ENCODE assay signal across 23 cellular contexts in genomic region chr22:19518568-19519030, GRCh38. TPM values are rescaled to one million over a fixed set of nuclear protein-coding genes. Genes with fewer than 3 reads are reported as not detected.
DNase-seq lines count a peak whose midpoint lies in the region; ATAC-seq and TF ChIP-seq lines count a peak whose summit lies in the region.
"Had no signal": no experiment of that assay in that cellular context is flagged by ENCODE, and none has a peak within 500 bp of the region (broad histone marks: within the 10 kb centered on the region; RNA-seq: fewer than 3 reads in every experiment).

No MANE protein-coding gene starts in this region.

- no peaks in the 10 kb centered on the region for H4K20me1 ChIP-seq in Karpas-422 (ENCODE audit: insufficient read depth, low read depth, low read length)

- no peaks in the 10 kb centered on the region for H3K79me2 ChIP-seq in Karpas-422 (ENCODE audit: low read length)

- no peak overlapping the region for H3K14ac ChIP-seq in neuronal stem cell (ENCODE audit: low read length)

- H3K9me3 ChIP-seq in neuronal stem cell (replicated peaks in 1 of 2; ENCODE audit: control insufficient read depth in 2 of 2, insufficient read depth in 1 of 2, low read depth in 1 of 2, low read length in 2 of 2) (peaks cover 0 to 3% of the 10 kb centered on the region in 2 donors), Karpas-422 (ENCODE audit: low read length) (no peaks in the 10 kb centered on the region)
- H3K9me3 ChIP-seq: BLaER1, Caco-2 had no signal

- no peak overlapping the region for H3K4me2 ChIP-seq in neuronal stem cell (ENCODE audit: insufficient read depth, low read length, poor library complexity, severe bottlenecking)
- H3K4me2 ChIP-seq in Karpas-422 (ENCODE audit: low read depth, low read length, poor library complexity, severe bottlenecking), result no peak overlapping the region
- H3K4me2 ChIP-seq: BLaER1, GM23338 had no signal

- no peak overlapping the region for H2AFZ ChIP-seq in neuronal stem cell (ENCODE audit: low read length)
- no peak overlapping the region for H2AFZ ChIP-seq in Karpas-422 (ENCODE audit: low read length)
- H2AFZ ChIP-seq: GM23338 had no signal

- no peak overlapping the region for H2AK5ac ChIP-seq in neuronal stem cell (ENCODE audit: low read depth, low read length)

- no peak overlapping the region for H2BK15ac ChIP-seq in neuronal stem cell (ENCODE audit: low read length)

- H3K4ac ChIP-seq in neuronal stem cell (ENCODE audit: low read length), result no peak overlapping the region

- H2BK12ac ChIP-seq in neuronal stem cell (ENCODE audit: low read length), result no peak overlapping the region

- no peak overlapping the region for H2BK5ac ChIP-seq in neuronal stem cell (ENCODE audit: low read length)

- TF ChIP-seq CTCF in VCaP (conservative IDR thresholded peaks at IDR 0.05), result no peak
- no peak for TF ChIP-seq CTCF in coronary artery (IDR thresholded peaks at IDR 0.05)

- peaks cover 0 to 16% (median 7%) of the 10 kb centered on the region in 3 experiments for H3K27me3 ChIP-seq in neuronal stem cell (ENCODE audit: control insufficient read depth in 3 of 3, insufficient read depth in 3 of 3, low read depth in 1 of 3, low read length in 3 of 3)
- H3K27me3 ChIP-seq in Karpas-422 (ENCODE audit: low read length), result no peaks in the 10 kb centered on the region

- peak overlapping the region; percentile 69 for H3K23ac ChIP-seq in neuronal stem cell (ENCODE audit: low read depth, low read length, poor library complexity)

- H3K4me3 ChIP-seq in neuronal stem cell (ENCODE audit: low read length in 2 of 2) (no peak overlapping the region), Karpas-422 (ENCODE audit: low read length) (no peak overlapping the region), coronary artery (no peak overlapping the region)
- H3K4me3 ChIP-seq: BLaER1, GM23338 had no signal

- H3K9ac ChIP-seq in neuronal stem cell (ENCODE audit: low read depth, low read length, poor library complexity) (no peak overlapping the region), Karpas-422 (ENCODE audit: low read length) (no peak overlapping the region)
- H3K9ac ChIP-seq: BLaER1 had no signal

- H4K91ac ChIP-seq in neuronal stem cell (ENCODE audit: low read depth, low read length, poor library complexity), result no peak overlapping the region

- H2BK120ac ChIP-seq in neuronal stem cell (ENCODE audit: low read depth, low read length), result no peak overlapping the region

- H4K8ac ChIP-seq in neuronal stem cell (ENCODE audit: low read depth, low read length), result no peak overlapping the region

- ATAC-seq in SK-N-SH treated with all-trans-retinoic acid at 6 μM for 48 hours, result no peak
- ATAC-seq: GM23338 had no signal

- no peaks in the 10 kb centered on the region for H3K79me1 ChIP-seq in neuronal stem cell (ENCODE audit: low read depth, low read length)

- TF ChIP-seq POLR2A in GM19193 (IDR thresholded peaks at IDR 0.05; ENCODE audit: extremely low read depth, insufficient read depth, insufficient read length), result peak; percentile 0

- peak overlapping the region; percentile 59; the same call in 1 of the 2 replicates for H3K27ac ChIP-seq in VCaP
- H3K27ac ChIP-seq in neuronal stem cell (replicated peaks; ENCODE audit: low read length), result no peak overlapping the region
- H3K27ac ChIP-seq in Karpas-422 (ENCODE audit: low read length), result no peak overlapping the region
- no peak overlapping the region for H3K27ac ChIP-seq in coronary artery
- H3K27ac ChIP-seq: BLaER1, RWPE1 had no signal

- DNase-seq in left kidney (ENCODE audit: low read depth, low spot score), result peak; percentile 94
- DNase-seq in neuronal stem cell (ENCODE audit: low spot score), result no peak
- no peak for DNase-seq in Karpas-422
- DNase-seq in coronary artery (ENCODE audit: low spot score), result no peak
- DNase-seq: Caco-2; CD4-positive, alpha-beta T cell; HCEC 1CT; KG1; NCI-H1092 treated with DMSO at 0.1 percent for 48 hours; NCI-H1436 treated with DMSO at 0.1 percent for 48 hours; NCI-H1930; NCI-H226; NCI-H524; NCI-H774; NK-92 treated with Interleukin-12 subunit alpha and Interleukin-12 subunit beta, amount 100 ng/mL, for 24 hours had no signal

- no CpG with 5 or more reads among the region's 11 CpGs for WGBS in neuronal stem cell (ENCODE audit: extremely low coverage in 2 of 2, insufficient read length in 2 of 2, insufficient replicate concordance in 1 of 2), 2 donors

- H3K4me1 ChIP-seq in neuronal stem cell (ENCODE audit: control insufficient read depth in 2 of 2, insufficient read depth in 1 of 2, low read depth in 1 of 2, low read length in 2 of 2), result peaks cover 7 to 8% of the 10 kb centered on the region in 2 donors
- no peaks in the 10 kb centered on the region for H3K4me1 ChIP-seq in Karpas-422 (ENCODE audit: low read length)
- H3K4me1 ChIP-seq: BLaER1, Caco-2 had no signal

- H3K36me3 ChIP-seq in neuronal stem cell (replicated peaks in 1 of 2; ENCODE audit: control insufficient read depth in 2 of 2, insufficient read depth in 2 of 2, low read length in 2 of 2) (peaks cover 14 to 66% of the 10 kb centered on the region in 2 donors), Karpas-422 (ENCODE audit: insufficient read depth, low read length) (peaks cover 16% of the 10 kb centered on the region)

- H3K18ac ChIP-seq in neuronal stem cell (ENCODE audit: low read length), result peak overlapping the region; percentile 4

- H3K9me2 ChIP-seq in Karpas-422 (replicated peaks; ENCODE audit: insufficient read depth, low read length), result no peaks in the 10 kb centered on the region

TF ChIP-seq in SK-N-SH treated with all-trans-retinoic acid at 6 μM for 48 hours, 23 proteins besides CTCF, POLR2A, EP300 and RAD21:
- TF ChIP-seq PPARA (CRISPR knock-in tag; IDR thresholded peaks at IDR 0.05; ENCODE audit: borderline replicate concordance), result no peak

RNA-seq across cellular contexts. Expression of gene CLDN5, which starts 5.6 kb away (rescaled TPM):
- 2.0 TPM for polyA plus RNA-seq in neuronal stem cell (2013, experiment 1 of 2)
- polyA plus RNA-seq in neuronal stem cell (2013, experiment 2 of 2), result 2.1 TPM
- total RNA-seq in Karpas-422 (2014; rRNA removed; shearing (Covaris generic); ENCODE audit: low replicate concordance), result not detected in 2 replicates
- total RNA-seq: Caco-2; CD4-positive, alpha-beta T cell; G401; HT1080 had no signal

RNA-seq across cellular contexts. Expression of gene CDC45, which starts 38.9 kb away (rescaled TPM):
- 17.8 TPM for polyA plus RNA-seq in neuronal stem cell (2013, experiment 1 of 2)
- polyA plus RNA-seq in neuronal stem cell (2013, experiment 2 of 2), result 18.0 TPM
- total RNA-seq in Karpas-422 (2014; rRNA removed; shearing (Covaris generic); ENCODE audit: low replicate concordance), result 28.1 and 36.5 TPM in 2 replicates

RNA-seq across cellular contexts. Expression of gene UFD1, which starts 39.6 kb away (rescaled TPM):
- polyA plus RNA-seq in neuronal stem cell (2013, experiment 1 of 2), result 62.6 TPM
- polyA plus RNA-seq in neuronal stem cell (2013, experiment 2 of 2), result 57.2 TPM
- 91.5 and 94.9 TPM in 2 replicates for total RNA-seq in Karpas-422 (2014; rRNA removed; shearing (Covaris generic); ENCODE audit: low replicate concordance)
